ENCODE assay signal across 1 cellular context in the genomic region with DNA sequence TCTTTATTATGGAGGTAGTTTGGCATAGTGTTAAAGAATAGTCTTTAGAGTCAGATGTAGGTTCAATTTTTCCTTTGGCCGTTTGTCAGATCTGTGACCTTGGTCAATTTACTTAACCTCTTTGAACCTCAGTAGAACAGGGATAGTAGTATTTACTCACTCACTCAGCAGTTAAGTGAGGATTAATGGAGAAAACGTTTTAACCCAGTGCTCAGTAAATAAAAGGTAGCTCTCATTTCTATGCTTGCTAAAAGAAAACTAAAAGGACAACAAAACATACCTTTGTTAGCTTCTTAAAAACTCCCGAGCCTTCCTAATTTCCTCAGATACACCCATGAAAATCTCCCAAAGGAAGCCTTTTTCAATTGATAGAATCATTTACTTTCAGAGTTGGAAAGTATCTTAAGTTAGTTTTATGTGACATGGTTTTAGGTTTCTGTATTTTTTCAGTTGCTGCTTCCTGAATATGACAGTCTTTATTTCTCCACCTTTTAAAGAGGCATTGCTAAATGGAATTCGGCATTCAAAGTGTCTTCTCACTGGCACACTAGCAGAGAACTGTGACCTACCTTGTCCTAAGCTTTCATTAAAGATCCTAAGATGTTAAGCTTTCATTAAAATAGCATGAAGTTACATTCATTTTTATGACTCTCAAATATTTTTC.
TF ChIP-seq lines count a peak whose summit lies in the region.

No MANE protein-coding gene starts in this region.

TF ChIP-seq in HepG2, 621 proteins besides CTCF, POLR2A, EP300 and RAD21 (continued from another document and continues in another):
- TF ChIP-seq, protein P1, sequence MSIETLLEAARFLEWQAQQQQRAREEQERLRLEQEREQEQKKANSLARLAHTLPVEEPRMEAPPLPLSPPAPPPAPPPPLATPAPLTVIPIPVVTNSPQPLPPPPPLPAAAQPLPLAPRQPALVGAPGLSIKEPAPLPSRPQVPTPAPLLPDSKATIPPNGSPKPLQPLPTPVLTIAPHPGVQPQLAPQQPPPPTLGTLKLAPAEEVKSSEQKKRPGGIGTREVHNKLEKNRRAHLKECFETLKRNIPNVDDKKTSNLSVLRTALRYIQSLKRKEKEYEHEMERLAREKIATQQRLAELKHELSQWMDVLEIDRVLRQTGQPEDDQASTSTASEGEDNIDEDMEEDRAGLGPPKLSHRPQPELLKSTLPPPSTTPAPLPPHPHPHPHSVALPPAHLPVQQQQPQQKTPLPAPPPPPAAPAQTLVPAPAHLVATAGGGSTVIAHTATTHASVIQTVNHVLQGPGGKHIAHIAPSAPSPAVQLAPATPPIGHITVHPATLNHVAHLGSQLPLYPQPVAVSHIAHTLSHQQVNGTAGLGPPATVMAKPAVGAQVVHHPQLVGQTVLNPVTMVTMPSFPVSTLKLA (IDR thresholded peaks at IDR 0.05): no peak
- TF ChIP-seq ZFP1 (CRISPR knock-in tag; IDR thresholded peaks at IDR 0.05) (peak; percentile 76; the same call in 1 of the 2 replicates), ZNF678 (CRISPR knock-in tag; IDR thresholded peaks at IDR 0.05) (no peak), ZNF709 (CRISPR knock-in tag; IDR thresholded peaks at IDR 0.05) (no peak), ZNF790 (CRISPR knock-in tag; IDR thresholded peaks at IDR 0.05; ENCODE audit: borderline replicate concordance) (no peak), GFI1 (CRISPR knock-in tag; IDR thresholded peaks at IDR 0.05; ENCODE audit: borderline replicate concordance) (peak; percentile 58; the same call in 1 of the 2 replicates), ZFP62 (CRISPR knock-in tag; IDR thresholded peaks at IDR 0.05) (no peak), MLLT10 (CRISPR knock-in tag; IDR thresholded peaks at IDR 0.05) (no peak), NFE2L2 (IDR thresholded peaks at IDR 0.05; ENCODE audit: low read length) (peak; percentile 30; the same call in 1 of the 2 replicates), ZNF256 (CRISPR knock-in tag; conservative IDR thresholded peaks at IDR 0.05) (no peak), YY1 (IDR thresholded peaks at IDR 0.05; ENCODE audit: insufficient read depth, insufficient replicate concordance, low read depth, low read length) (no peak), TFDP2 (CRISPR knock-in tag; IDR thresholded peaks at IDR 0.05) (no peak), E2F2 (CRISPR knock-in tag; IDR thresholded peaks at IDR 0.05; ENCODE audit: borderline replicate concordance) (no peak), SP5 (CRISPR knock-in tag; IDR thresholded peaks at IDR 0.05; ENCODE audit: borderline replicate concordance, low read depth) (no peak), HDAC1 (CRISPR knock-in tag; IDR thresholded peaks at IDR 0.05) (peak; percentile 61), ZNF572 (CRISPR knock-in tag; IDR thresholded peaks at IDR 0.05) (no peak), NFYB (CRISPR knock-in tag; IDR thresholded peaks at IDR 0.05) (no peak), ZNF598 (CRISPR knock-in tag; IDR thresholded peaks at IDR 0.05; ENCODE audit: borderline replicate concordance) (no peak), KAT7 (CRISPR knock-in tag; IDR thresholded peaks at IDR 0.05; ENCODE audit: borderline replicate concordance) (0 out of 2 replicates have a peak, but pooled peaks have one; percentile 31), MIER3 (CRISPR knock-in tag; IDR thresholded peaks at IDR 0.05; ENCODE audit: borderline replicate concordance) (no peak; the same call in 1 of the 2 replicates), ZFP37 (CRISPR knock-in tag; IDR thresholded peaks at IDR 0.05; ENCODE audit: borderline replicate concordance) (no peak), ZNF749 (CRISPR knock-in tag; IDR thresholded peaks at IDR 0.05; ENCODE audit: borderline replicate concordance) (no peak), ZNF138 (CRISPR knock-in tag; IDR thresholded peaks at IDR 0.05; ENCODE audit: low read depth) (no peak), ZNF331 (CRISPR knock-in tag; IDR thresholded peaks at IDR 0.05) (peak; percentile 73), ZNF367 (CRISPR knock-in tag; IDR thresholded peaks at IDR 0.05; ENCODE audit: borderline replicate concordance) (no peak), REPIN1 (CRISPR knock-in tag; IDR thresholded peaks at IDR 0.05; ENCODE audit: borderline replicate concordance, low read depth) (peak; percentile 46; the same call in 1 of the 2 replicates), ZNF205 (CRISPR knock-in tag; IDR thresholded peaks at IDR 0.05) (peak; percentile 94), ZBTB21 (CRISPR knock-in tag; IDR thresholded peaks at IDR 0.05) (no peak), ATF1 (CRISPR knock-in tag; IDR thresholded peaks at IDR 0.05) (0 out of 2 replicates have a peak, but pooled peaks have one; percentile 20), KDM5A (IDR thresholded peaks at IDR 0.05; ENCODE audit: borderline replicate concordance, low read length) (no peak; the same call in 1 of the 2 replicates), ZSCAN21 (CRISPR knock-in tag; IDR thresholded peaks at IDR 0.05; ENCODE audit: borderline replicate concordance) (no peak), TRAFD1 (CRISPR knock-in tag; IDR thresholded peaks at IDR 0.05; ENCODE audit: borderline replicate concordance) (no peak), ZNF652 (CRISPR knock-in tag; IDR thresholded peaks at IDR 0.05; ENCODE audit: borderline replicate concordance, low read depth) (peak; percentile 73; the same call in 1 of the 2 replicates), ZKSCAN8 (CRISPR knock-in tag; IDR thresholded peaks at IDR 0.05; ENCODE audit: borderline replicate concordance) (peak; percentile 80; the same call in 1 of the 2 replicates), ZMYM4 (CRISPR knock-in tag; IDR thresholded peaks at IDR 0.05) (peak; percentile 54; the same call in 1 of the 2 replicates), XRCC5 (optimal IDR thresholded peaks at IDR 0.05; ENCODE audit: low read length) (no peak), SUZ12 (IDR thresholded peaks at IDR 0.05; ENCODE audit: low read depth, low read length) (no peak), TCF7L2 (IDR thresholded peaks at IDR 0.05; ENCODE audit: low read depth, low read length) (peak; percentile 75), SOX5 (CRISPR knock-in tag; IDR thresholded peaks at IDR 0.05; ENCODE audit: borderline replicate concordance) (peak; percentile 87), SRSF9 (IDR thresholded peaks at IDR 0.05; ENCODE audit: borderline replicate concordance, insufficient read depth, low read depth, low read length, poor library complexity, severe bottlenecking) (no peak)
- TF ChIP-seq, protein P2, sequence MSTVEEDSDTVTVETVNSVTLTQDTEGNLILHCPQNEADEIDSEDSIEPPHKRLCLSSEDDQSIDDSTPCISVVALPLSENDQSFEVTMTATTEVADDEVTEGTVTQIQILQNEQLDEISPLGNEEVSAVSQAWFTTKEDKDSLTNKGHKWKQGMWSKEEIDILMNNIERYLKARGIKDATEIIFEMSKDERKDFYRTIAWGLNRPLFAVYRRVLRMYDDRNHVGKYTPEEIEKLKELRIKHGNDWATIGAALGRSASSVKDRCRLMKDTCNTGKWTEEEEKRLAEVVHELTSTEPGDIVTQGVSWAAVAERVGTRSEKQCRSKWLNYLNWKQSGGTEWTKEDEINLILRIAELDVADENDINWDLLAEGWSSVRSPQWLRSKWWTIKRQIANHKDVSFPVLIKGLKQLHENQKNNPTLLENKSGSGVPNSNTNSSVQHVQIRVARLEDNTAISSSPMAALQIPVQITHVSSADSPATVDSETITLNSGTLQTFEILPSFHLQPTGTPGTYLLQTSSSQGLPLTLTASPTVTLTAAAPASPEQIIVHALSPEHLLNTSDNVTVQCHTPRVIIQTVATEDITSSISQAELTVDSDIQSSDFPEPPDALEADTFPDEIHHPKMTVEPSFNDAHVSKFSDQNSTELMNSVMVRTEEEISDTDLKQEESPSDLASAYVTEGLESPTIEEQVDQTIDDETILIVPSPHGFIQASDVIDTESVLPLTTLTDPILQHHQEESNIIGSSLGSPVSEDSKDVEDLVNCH (CRISPR knock-in tag; IDR thresholded peaks at IDR 0.05): no peak
- TF ChIP-seq, protein P3, sequence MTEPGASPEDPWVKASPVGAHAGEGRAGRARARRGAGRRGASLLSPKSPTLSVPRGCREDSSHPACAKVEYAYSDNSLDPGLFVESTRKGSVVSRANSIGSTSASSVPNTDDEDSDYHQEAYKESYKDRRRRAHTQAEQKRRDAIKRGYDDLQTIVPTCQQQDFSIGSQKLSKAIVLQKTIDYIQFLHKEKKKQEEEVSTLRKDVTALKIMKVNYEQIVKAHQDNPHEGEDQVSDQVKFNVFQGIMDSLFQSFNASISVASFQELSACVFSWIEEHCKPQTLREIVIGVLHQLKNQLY (CRISPR knock-in tag; IDR thresholded peaks at IDR 0.05): peak; percentile 37; the same call in 1 of the 2 replicates
- TF ChIP-seq, protein P4, sequence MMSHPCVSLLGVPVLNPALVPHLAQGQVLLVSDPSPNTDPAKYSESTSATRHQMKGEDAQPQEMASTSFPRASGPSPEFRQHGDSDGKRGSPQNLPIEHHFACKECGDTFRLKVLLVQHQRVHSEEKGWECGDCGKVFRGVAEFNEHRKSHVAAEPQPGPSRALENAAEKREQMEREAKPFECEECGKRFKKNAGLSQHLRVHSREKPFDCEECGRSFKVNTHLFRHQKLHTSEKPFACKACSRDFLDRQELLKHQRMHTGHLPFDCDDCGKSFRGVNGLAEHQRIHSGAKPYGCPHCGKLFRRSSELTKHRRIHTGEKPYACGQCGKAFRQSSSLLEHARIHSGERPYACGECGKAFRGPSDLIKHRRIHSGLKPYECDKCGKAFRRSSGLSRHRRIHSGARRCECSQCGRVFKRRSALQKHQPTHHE (CRISPR knock-in tag; IDR thresholded peaks at IDR 0.05; ENCODE audit: borderline replicate concordance): no peak
- TF ChIP-seq, protein P5, sequence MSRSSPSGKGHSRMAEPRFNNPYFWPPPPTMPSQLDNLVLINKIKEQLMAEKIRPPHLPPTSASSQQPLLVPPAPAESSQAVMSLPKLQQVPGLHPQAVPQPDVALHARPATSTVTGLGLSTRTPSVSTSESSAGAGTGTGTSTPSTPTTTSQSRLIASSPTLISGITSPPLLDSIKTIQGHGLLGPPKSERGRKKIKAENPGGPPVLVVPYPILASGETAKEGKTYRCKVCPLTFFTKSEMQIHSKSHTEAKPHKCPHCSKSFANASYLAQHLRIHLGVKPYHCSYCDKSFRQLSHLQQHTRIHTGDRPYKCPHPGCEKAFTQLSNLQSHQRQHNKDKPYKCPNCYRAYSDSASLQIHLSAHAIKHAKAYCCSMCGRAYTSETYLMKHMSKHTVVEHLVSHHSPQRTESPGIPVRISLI (CRISPR knock-in tag; IDR thresholded peaks at IDR 0.05; ENCODE audit: borderline replicate concordance): no peak
- TF ChIP-seq, protein P6, sequence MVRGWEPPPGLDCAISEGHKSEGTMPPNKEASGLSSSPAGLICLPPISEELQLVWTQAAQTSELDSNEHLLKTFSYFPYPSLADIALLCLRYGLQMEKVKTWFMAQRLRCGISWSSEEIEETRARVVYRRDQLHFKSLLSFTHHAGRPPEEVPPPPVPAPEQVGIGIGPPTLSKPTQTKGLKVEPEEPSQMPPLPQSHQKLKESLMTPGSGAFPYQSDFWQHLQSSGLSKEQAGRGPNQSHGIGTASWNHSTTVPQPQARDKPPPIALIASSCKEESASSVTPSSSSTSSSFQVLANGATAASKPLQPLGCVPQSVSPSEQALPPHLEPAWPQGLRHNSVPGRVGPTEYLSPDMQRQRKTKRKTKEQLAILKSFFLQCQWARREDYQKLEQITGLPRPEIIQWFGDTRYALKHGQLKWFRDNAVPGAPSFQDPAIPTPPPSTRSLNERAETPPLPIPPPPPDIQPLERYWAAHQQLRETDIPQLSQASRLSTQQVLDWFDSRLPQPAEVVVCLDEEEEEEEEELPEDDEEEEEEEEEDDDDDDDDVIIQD (CRISPR knock-in tag; IDR thresholded peaks at IDR 0.05; ENCODE audit: low read depth): peak; percentile 79; the same call in 1 of the 2 replicates
- TF ChIP-seq, protein P7, sequence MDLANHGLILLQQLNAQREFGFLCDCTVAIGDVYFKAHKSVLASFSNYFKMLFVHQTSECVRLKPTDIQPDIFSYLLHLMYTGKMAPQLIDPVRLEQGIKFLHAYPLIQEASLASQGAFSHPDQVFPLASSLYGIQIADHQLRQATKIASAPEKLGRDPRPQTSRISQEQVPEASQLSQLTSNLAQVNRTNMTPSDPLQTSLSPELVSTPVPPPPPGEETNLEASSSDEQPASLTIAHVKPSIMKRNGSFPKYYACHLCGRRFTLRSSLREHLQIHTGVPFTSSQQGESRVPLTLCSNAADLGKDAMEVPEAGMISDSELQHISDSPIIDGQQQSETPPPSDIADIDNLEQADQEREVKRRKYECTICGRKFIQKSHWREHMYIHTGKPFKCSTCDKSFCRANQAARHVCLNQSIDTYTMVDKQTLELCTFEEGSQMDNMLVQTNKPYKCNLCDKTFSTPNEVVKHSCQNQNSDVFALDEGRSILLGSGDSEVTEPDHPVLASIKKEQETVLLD (CRISPR knock-in tag; IDR thresholded peaks at IDR 0.05; ENCODE audit: low read depth): no peak
